8 cellular contexts compared by ENCODE assay signal in genomic region chr7:108146070-108146842, GRCh38. TPM values are rescaled to one million over a fixed set of nuclear protein-coding genes. Genes with fewer than 3 reads are reported as not detected.
DNase-seq lines count a peak whose midpoint lies in the region; ATAC-seq, FAIRE-seq and TF ChIP-seq lines count a peak whose summit lies in the region.

No MANE protein-coding gene starts in this region.

- H2AFZ ChIP-seq in H1 (ENCODE audit: low read length), result peak overlapping the region; percentile 100

- H4K91ac ChIP-seq in H1 (replicated peaks; ENCODE audit: insufficient read length, low read length), result no peak overlapping the region

- H2BK12ac ChIP-seq in H1 (ENCODE audit: low read depth, low read length), result no peak overlapping the region

- no peak overlapping the region for H3K4me3 ChIP-seq in HEK293 (ENCODE audit: low read depth, low read length)
- peak overlapping the region; percentile 38 for H3K4me3 ChIP-seq in WI38 (ENCODE audit: low read depth, low read length)
- H3K4me3 ChIP-seq in H1 (ENCODE audit: extremely low read depth in 1 of 4, insufficient read depth in 2 of 4, low read depth in 3 of 4, low read length in 4 of 4), result peak overlapping the region; percentile 41 to 81 (median 76); a peak in 7 of 8 replicates
- H3K4me3 ChIP-seq in lung, result no peak overlapping the region

- no peaks in the 10 kb centered on the region for H4K20me1 ChIP-seq in H1 (replicated peaks in 1 of 2; ENCODE audit: control insufficient read depth in 1 of 2, insufficient read depth in 2 of 2, low read length in 2 of 2)

- H3K4me3 Mint-ChIP-seq in stimulated activated effector memory CD8-positive, alpha-beta T cell treated with anti-CD3 and anti-CD28 coated beads, Interleukin-12 subunit alpha, Interleukin-12 subunit beta, amount 100 ng/mL, for 72 hours, result no peak overlapping the region

- H3K9me3 ChIP-seq in HEK293 (ENCODE audit: control insufficient read depth, insufficient read depth, low read depth, low read length), result no peaks in the 10 kb centered on the region
- no peaks in the 10 kb centered on the region for H3K9me3 ChIP-seq in H1 (ENCODE audit: insufficient read depth in 2 of 2, low read depth in 1 of 2, low read length in 1 of 2)
- no peaks in the 10 kb centered on the region for H3K9me3 ChIP-seq in lung (ENCODE audit: control insufficient read depth in 2 of 2, insufficient read depth in 1 of 2, low read length in 1 of 2)

- peak; percentile 82 for TF ChIP-seq CTCF in HEK293 (tag by site-specific recombination; IDR thresholded peaks at IDR 0.05)
- peak; percentile 88 for TF ChIP-seq CTCF in WI38 (IDR thresholded peaks at IDR 0.05; ENCODE audit: low read depth, low read length)
- TF ChIP-seq CTCF in H1 (IDR thresholded peaks at IDR 0.05; ENCODE audit: control extremely low read depth in 1 of 3, insufficient read depth in 1 of 3, low read depth in 1 of 3, low read length in 3 of 3), result peak; percentile 26 to 85 (median 80)
- TF ChIP-seq CTCF in lung (IDR thresholded peaks at IDR 0.05; ENCODE audit: control extremely low read depth, extremely low read depth), result peak; percentile 74

- H4K5ac ChIP-seq in H1 (ENCODE audit: insufficient read length, low read depth, low read length), result no peak overlapping the region

- peak; percentile 74 for FAIRE-seq in H1 (lab: Jason Lieb, UNC)

- POLR2A ChIA-PET in HEK293 (lab: Yijun Ruan, JAX), result no interaction called here
- POLR2A ChIA-PET in H1 (lab: Charles Lee; ENCODE audit: partially characterized antibody), result interaction anchor here (1.0 kb wide), 1 partner anchor 179 kb away, joined by 5 read pairs; no protein-coding TSS in a partner anchor

- peak; percentile 68 for DNase-seq in COLO829 (ENCODE audit: low spot score)
- DNase-seq in NCI-H2107 treated with DMSO at 0.1 percent for 48 hours (lab: John Stamatoyannopoulos, UW; ENCODE audit: unreplicated experiment), result peak; percentile 46
- DNase-seq in H1 (ENCODE audit: low read depth in 1 of 2, low spot score in 2 of 2), result peak; percentile 39 to 77
- peak; percentile 62 for DNase-seq in lung (ENCODE audit: low spot score)
- peak in 1 of 2 donors; percentile 60 for DNase-seq in stimulated activated effector memory CD8-positive, alpha-beta T cell treated with anti-CD3 and anti-CD28 coated beads, Interleukin-12 subunit alpha, Interleukin-12 subunit beta, amount 100 ng/mL, for 72 hours (ENCODE audit: low spot score in 2 of 2)

- no peaks in the 10 kb centered on the region for H3K36me3 Mint-ChIP-seq in stimulated activated effector memory CD8-positive, alpha-beta T cell treated with anti-CD3 and anti-CD28 coated beads, Interleukin-12 subunit alpha, Interleukin-12 subunit beta, amount 100 ng/mL, for 72 hours

- no peak overlapping the region for H3K56ac ChIP-seq in H1 (replicated peaks; ENCODE audit: insufficient read length, low read depth, low read length)

- no peaks in the 10 kb centered on the region for H3K79me1 ChIP-seq in H1 (ENCODE audit: low read depth, low read length)

- no peaks in the 10 kb centered on the region for H3K27me3 ChIP-seq in H1 (replicated peaks in 1 of 4; ENCODE audit: control insufficient read depth in 3 of 4, extremely low read depth in 1 of 4, insufficient read depth in 3 of 4, low read length in 3 of 4)
- no peaks in the 10 kb centered on the region for H3K27me3 ChIP-seq in lung (ENCODE audit: control insufficient read depth, insufficient read depth)

- H3K9me3 Mint-ChIP-seq in stimulated activated effector memory CD8-positive, alpha-beta T cell treated with anti-CD3 and anti-CD28 coated beads, Interleukin-12 subunit alpha, Interleukin-12 subunit beta, amount 100 ng/mL, for 72 hours, result no peaks in the 10 kb centered on the region

- no peaks in the 10 kb centered on the region for H3K79me2 ChIP-seq in H1 (ENCODE audit: control insufficient read depth in 1 of 2, insufficient read depth in 2 of 2, low read length in 2 of 2)

- no peak overlapping the region for H2AK5ac ChIP-seq in H1 (ENCODE audit: low read depth, low read length)

- no peaks in the 10 kb centered on the region for H3K36me3 ChIP-seq in HEK293 (ENCODE audit: control insufficient read depth in 2 of 2, insufficient read depth in 1 of 2, low read length in 2 of 2)
- H3K36me3 ChIP-seq in H1 (ENCODE audit: control insufficient read depth in 2 of 4, insufficient read depth in 4 of 4, low read length in 3 of 4), result no peaks in the 10 kb centered on the region
- no peaks in the 10 kb centered on the region for H3K36me3 ChIP-seq in lung (ENCODE audit: control insufficient read depth in 2 of 2, insufficient read depth in 2 of 2, low read length in 2 of 2)

- no peak overlapping the region for H2BK20ac ChIP-seq in H1 (ENCODE audit: low read length)

- peak overlapping the region; percentile 23 to 100 for H3K4me2 ChIP-seq in H1 (ENCODE audit: insufficient read depth in 1 of 2, low read depth in 2 of 2, low read length in 2 of 2)

- CTCF ChIA-PET in HEK293 (lab: Yijun Ruan, JAX) (interaction anchor here (0.6 to 2.7 kb wide), 34 partner anchors 8 to 1049 kb away, joined by 3 to 29 read pairs (median 4); partner anchors contain the start of genes DLD and LAMB4), H1 (lab: Charles Lee; ENCODE audit: partially characterized antibody) (interaction anchor here (0.6 to 5.0 kb wide), 49 partner anchors 9 to 683 kb away, joined by 3 to 64 read pairs (median 4); partner anchors contain the start of gene LAMB4)

- WGBS in H1 (ENCODE audit: extremely low coverage in 1 of 2, insufficient coverage in 1 of 2, insufficient read length in 1 of 2, insufficient replicate concordance in 2 of 2, low coverage in 1 of 2, low lambda C conversion rate in 2 of 2, missing lambda C conversion rate in 1 of 2), 2 experiments, result 28% methylated on average over 12 of the region's 12 CpGs; no CpG with 5 or more reads in 1 of the 2 experiments
- WGBS in lung, 2 donors, result 13 to 15% methylated on average over 12 of the region's 12 CpGs

- H2BK120ac ChIP-seq in H1 (replicated peaks; ENCODE audit: low read depth, low read length), result peak overlapping the region; percentile 50

- TF ChIP-seq RAD21 in H1 (IDR thresholded peaks at IDR 0.05 in 1 of 2, conservative IDR thresholded peaks at IDR 0.05 in 1 of 2; ENCODE audit: low read depth in 2 of 2, low read length in 2 of 2), result peak; percentile 92 to 93

- H3K27ac ChIP-seq in HEK293 (ENCODE audit: extremely low read depth, low read depth, low read length) (no peak overlapping the region), H1 (ENCODE audit: low read depth, low read length) (no peak overlapping the region), lung (ENCODE audit: low read depth in 1 of 2, low read length in 1 of 2) (no peak overlapping the region)

- H3K4me1 ChIP-seq in HEK293 (ENCODE audit: control insufficient read depth, insufficient read depth, low read length) (no peaks in the 10 kb centered on the region), H1 (replicated peaks in 1 of 4; ENCODE audit: control insufficient read depth in 3 of 4, insufficient read depth in 4 of 4, low read length in 3 of 4) (peaks cover 0 to 5% (median 0%) of the 10 kb centered on the region in 4 experiments; a peak in 3 of 7 replicates), lung (ENCODE audit: control insufficient read depth in 2 of 2, insufficient read depth in 2 of 2, low read length in 2 of 2) (peaks cover 0 to 2% of the 10 kb centered on the region in 2 donors)

- no peak for TF ChIP-seq POLR2A in H1 (IDR thresholded peaks at IDR 0.05; ENCODE audit: control extremely low read depth in 1 of 2, low read depth in 2 of 2, low read length in 2 of 2)

- H3K4ac ChIP-seq in H1 (replicated peaks; ENCODE audit: insufficient read length, low read depth, low read length), result no peak overlapping the region

- H3K4me1 Mint-ChIP-seq in stimulated activated effector memory CD8-positive, alpha-beta T cell treated with anti-CD3 and anti-CD28 coated beads, Interleukin-12 subunit alpha, Interleukin-12 subunit beta, amount 100 ng/mL, for 72 hours, result no peaks in the 10 kb centered on the region

- no peak overlapping the region for H3K23ac ChIP-seq in H1 (ENCODE audit: insufficient read length)

- TF ChIP-seq EP300 in H1 (IDR thresholded peaks at IDR 0.05; ENCODE audit: borderline replicate concordance in 1 of 2, low read depth in 2 of 2, low read length in 2 of 2), result no peak

- peak overlapping the region; percentile 75; the same call in 1 of the 2 replicates for H2BK15ac ChIP-seq in H1 (ENCODE audit: low read length)

- H2BK5ac ChIP-seq in H1 (ENCODE audit: low read depth, low read length), result no peak overlapping the region

- H3K9ac ChIP-seq in H1 (replicated peaks in 1 of 4; ENCODE audit: extremely low read depth in 1 of 4, low read depth in 3 of 4, low read length in 3 of 4), result no peak overlapping the region

- no peak overlapping the region for H3K27ac Mint-ChIP-seq in stimulated activated effector memory CD8-positive, alpha-beta T cell treated with anti-CD3 and anti-CD28 coated beads, Interleukin-12 subunit alpha, Interleukin-12 subunit beta, amount 100 ng/mL, for 72 hours

- H4K8ac ChIP-seq in H1 (ENCODE audit: extremely low read depth, insufficient read depth, low read length), result no peak overlapping the region

- peak overlapping the region; percentile 52; the same call in 1 of the 2 replicates for H3K18ac ChIP-seq in H1 (ENCODE audit: extremely low read depth, low read length)

- peak; percentile 71 for ATAC-seq in lung (ENCODE audit: insufficient read depth, low FRiP score)
- ATAC-seq in stimulated activated effector memory CD8-positive, alpha-beta T cell treated with anti-CD3 and anti-CD28 coated beads, Interleukin-12 subunit alpha, Interleukin-12 subunit beta, amount 100 ng/mL, for 72 hours, result peak; percentile 60
- no peak for ATAC-seq in GM21515 (IDR thresholded peaks at IDR 0.05; ENCODE audit: unreplicated experiment)

- no peaks in the 10 kb centered on the region for H3K23me2 ChIP-seq in H1 (ENCODE audit: low read depth, low read length)

- no peak overlapping the region for H3K14ac ChIP-seq in H1 (ENCODE audit: insufficient read length)

TF ChIP-seq in HEK293, 187 proteins besides CTCF, POLR2A, EP300 and RAD21 (continues in another document):
- TF ChIP-seq ZNF248 (tag by site-specific recombination; IDR thresholded peaks at IDR 0.05) (no peak), ZNF792 (tag by site-specific recombination; IDR thresholded peaks at IDR 0.05) (no peak), ZNF585B (tag by site-specific recombination; IDR thresholded peaks at IDR 0.05) (no peak)

TF ChIP-seq in H1, 55 proteins besides CTCF, POLR2A, EP300 and RAD21 (continues in another document):
- TF ChIP-seq YY1 (IDR thresholded peaks at IDR 0.05; ENCODE audit: low read depth, low read length), result no peak
- TF ChIP-seq CHD1 (IDR thresholded peaks at IDR 0.05; ENCODE audit: low read depth, low read length), result no peak

RNA-seq across cellular contexts. Expression of gene LAMB4, which starts 16.1 kb away (rescaled TPM):
- total RNA-seq in H1 (2021; fragmentation: NEBNext Ultra II Directional; extraction: Animal tissue kit (Norgen Biotek cat#: 25700)), result not detected in 2 replicates
- polyA plus RNA-seq in H1 (2011; rRNA removed), result not detected in 2 replicates
- polyA plus RNA-seq in H1 (2011; cell fraction: cytosol; rRNA removed), result not detected
- polyA plus RNA-seq in H1 (2011; cell fraction: nucleus; rRNA removed), result not detected
- not detected in 4 replicates for polyA plus RNA-seq in H1 (2012, experiment 1 of 2)
- not detected for polyA plus RNA-seq in H1 (2012, experiment 2 of 2)
- not detected for polyA plus RNA-seq in H1 (2013, experiment 1 of 2)
- not detected for polyA plus RNA-seq in H1 (2013, experiment 2 of 2)
- not detected in 2 replicates for polyA minus RNA-seq in H1 (2011; rRNA and poly(A)+ RNA removed)
- not detected for polyA minus RNA-seq in H1 (2011; cell fraction: cytosol; rRNA and poly(A)+ RNA removed)
- not detected for polyA minus RNA-seq in H1 (2011; cell fraction: nucleus; rRNA and poly(A)+ RNA removed)
- total RNA-seq in lung, result under 1 TPM; 0.40 to 0.63 TPM
- polyA plus RNA-seq in lung, result under 1 TPM; 0.06 to 0.16 TPM

Comparison
In these comparisons a context has a peak if more than half of its experiments do, and no peak if none do; other contexts are left out.
1. H3K4me3 ChIP-seq: peak in WI38 (single experiment) and H1 (4 of 4); none in HEK293 (single experiment) and lung (single experiment).
2. Peak in every context shown above with its lines, with median percentiles within 50 percentile points of each other: CTCF ChIP-seq.